ENCODE assay signal across 1 cellular context in the genomic region with DNA sequence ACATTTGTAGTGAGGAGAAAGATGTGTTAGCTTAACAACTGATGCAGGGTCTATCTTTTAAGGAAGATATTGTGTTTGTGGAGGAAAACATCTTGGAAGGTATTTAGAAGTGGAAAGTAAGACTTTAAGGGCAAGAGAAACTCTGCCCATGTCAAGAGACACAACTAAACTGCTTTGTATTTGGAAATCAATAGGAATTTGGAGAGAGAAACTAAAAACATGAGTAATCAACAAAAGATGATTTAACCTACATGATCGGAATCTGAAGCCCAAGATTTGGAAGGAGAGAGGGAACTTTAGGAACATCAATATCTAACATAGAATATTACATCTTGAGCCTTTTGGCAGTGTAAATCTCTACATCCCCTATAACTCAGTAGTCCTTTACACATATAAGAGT.
TF ChIP-seq lines count a peak whose summit lies in the region.

No MANE protein-coding gene starts in this region.

TF ChIP-seq in IMR-90, 13 proteins besides CTCF, POLR2A, EP300 and RAD21 (continued from another document):
- TF ChIP-seq, protein P1, sequence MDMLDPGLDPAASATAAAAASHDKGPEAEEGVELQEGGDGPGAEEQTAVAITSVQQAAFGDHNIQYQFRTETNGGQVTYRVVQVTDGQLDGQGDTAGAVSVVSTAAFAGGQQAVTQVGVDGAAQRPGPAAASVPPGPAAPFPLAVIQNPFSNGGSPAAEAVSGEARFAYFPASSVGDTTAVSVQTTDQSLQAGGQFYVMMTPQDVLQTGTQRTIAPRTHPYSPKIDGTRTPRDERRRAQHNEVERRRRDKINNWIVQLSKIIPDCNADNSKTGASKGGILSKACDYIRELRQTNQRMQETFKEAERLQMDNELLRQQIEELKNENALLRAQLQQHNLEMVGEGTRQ (IDR thresholded peaks at IDR 0.05; ENCODE audit: low read depth, low read length): no peak
- no peak for TF ChIP-seq BHLHE40 (IDR thresholded peaks at IDR 0.05; ENCODE audit: low read depth, low read length)
- TF ChIP-seq NFE2L2 (IDR thresholded peaks at IDR 0.05; ENCODE audit: low read depth, low read length): no peak
- TF ChIP-seq RCOR1 (IDR thresholded peaks at IDR 0.05; ENCODE audit: insufficient replicate concordance, low read length): no peak
- TF ChIP-seq MXI1 (IDR thresholded peaks at IDR 0.05; ENCODE audit: borderline replicate concordance, low read depth, low read length): no peak
- TF ChIP-seq RFX5 (IDR thresholded peaks at IDR 0.05; ENCODE audit: low read depth, low read length): no peak
- no peak for TF ChIP-seq FOS (IDR thresholded peaks at IDR 0.05; ENCODE audit: low read depth, low read length)
- no peak for TF ChIP-seq CEBPB (IDR thresholded peaks at IDR 0.05; ENCODE audit: low read depth, low read length)
- no peak for TF ChIP-seq SMC3 (IDR thresholded peaks at IDR 0.05; ENCODE audit: low read depth, low read length)
- no peak for TF ChIP-seq MAZ (IDR thresholded peaks at IDR 0.05; ENCODE audit: borderline replicate concordance, low read depth, low read length)
